ENCODE assay signal across 8 cellular contexts in genomic region chr17:78117027-78117981, GRCh38. TPM values are rescaled to one million over a fixed set of nuclear protein-coding genes. Genes with fewer than 3 reads are reported as not detected.
DNase-seq lines count a peak whose midpoint lies in the region; ATAC-seq and TF ChIP-seq lines count a peak whose summit lies in the region.

No MANE protein-coding gene starts in this region.

- TF ChIP-seq CTCF in RWPE1 (conservative IDR thresholded peaks at IDR 0.05; ENCODE audit: low read depth) (peak; percentile 49), foreskin fibroblast (IDR thresholded peaks at IDR 0.05; ENCODE audit: low read depth, low read length) (peak; percentile 10)

- no peak for ATAC-seq in GM18858 (IDR thresholded peaks at IDR 0.05; ENCODE audit: unreplicated experiment)

- peak; percentile 37 for DNase-seq in stimulated activated CD4-positive, alpha-beta T cell treated with anti-CD3 and anti-CD28 coated beads, Interleukin-4, amount 100 ng/mL, for 1 hour
- no peak for DNase-seq in stimulated activated CD4-positive, alpha-beta T cell treated with anti-CD3 and anti-CD28 coated beads, Interleukin-15, amount 100 ng/mL, for 24 hours
- DNase-seq in RWPE1 (ENCODE audit: low spot score), result no peak
- DNase-seq in foreskin fibroblast, result peak in 1 of 2 donors; percentile 33
- DNase-seq in substantia nigra (lab: John Stamatoyannopoulos, UW), result peak in 32 of 49 donors; percentile 29 to 81 (median 54)
- no peak for DNase-seq in mesenteric fat pad (ENCODE audit: low spot score)
- DNase-seq in activated CD4-positive, CD25-positive, alpha-beta regulatory T cell (lab: John Stamatoyannopoulos, UW), result no peak

- H3K4me3 ChIP-seq in foreskin fibroblast (ENCODE audit: low read depth in 1 of 2, low read length in 2 of 2), result no peak overlapping the region

- no peak overlapping the region for H3K27ac ChIP-seq in RWPE1
- H3K27ac ChIP-seq in substantia nigra (ENCODE audit: low read depth, low read length, poor library complexity, severe bottlenecking), result peak overlapping the region; percentile 97

- CTCF ChIA-PET in RWPE1 (lab: Yijun Ruan, JAX), result no interaction called here

- POLR2A ChIA-PET in RWPE1 (lab: Yijun Ruan, JAX; ENCODE audit: low non-redundant PET), result no interaction called here

RNA-seq across cellular contexts. Expression of gene TMC6, which starts 11.3 kb away (rescaled TPM):
- 117 TPM for total RNA-seq in mesenteric fat pad

RNA-seq across cellular contexts. Expression of gene TMC8, which starts 13.3 kb away (rescaled TPM):
- 8.4 TPM for total RNA-seq in mesenteric fat pad

RNA-seq across cellular contexts. Expression of gene C17orf99, which starts 28.9 kb away (rescaled TPM):
- total RNA-seq in mesenteric fat pad, result not detected

RNA-seq across cellular contexts. Expression of gene SYNGR2, which starts 51.1 kb away (rescaled TPM):
- 93.5 TPM for total RNA-seq in mesenteric fat pad

Comparison
In these comparisons a context has a peak if more than half of its experiments do, and no peak if none do; other contexts are left out.
1. DNase-seq: peak in stimulated activated CD4-positive, alpha-beta T cell treated with anti-CD3 and anti-CD28 coated beads, Interleukin-4, amount 100 ng/mL, for 1 hour (single experiment) and substantia nigra (32 of 49); none in stimulated activated CD4-positive, alpha-beta T cell treated with anti-CD3 and anti-CD28 coated beads, Interleukin-15, amount 100 ng/mL, for 24 hours (single experiment), RWPE1 (single experiment), mesenteric fat pad (single experiment) and activated CD4-positive, CD25-positive, alpha-beta regulatory T cell (0 of 4).